Comparison of ENCODE assay signal across 8 cellular contexts in genomic region chr3:136994772-136995516, GRCh38. TPM values are rescaled to one million over a fixed set of nuclear protein-coding genes. Genes with fewer than 3 reads are reported as not detected.
DNase-seq lines count a peak whose midpoint lies in the region; ATAC-seq and TF ChIP-seq lines count a peak whose summit lies in the region.

No MANE protein-coding gene starts in this region.

- ATAC-seq in activated T-cell treated with anti-CD3 and anti-CD28 coated beads, Interleukin-2, amount 50 U/mL, for 72 hours (replicated peaks in 1 of 2), result peak; percentile 39 to 70
- ATAC-seq in CD4-positive, alpha-beta T cell (ENCODE audit: poor library complexity), result no peak

- no peak for TF ChIP-seq CTCF in thyroid gland (IDR thresholded peaks at IDR 0.05)
- no peak for TF ChIP-seq CTCF in CD4-positive, alpha-beta T cell (IDR thresholded peaks at IDR 0.05)

- intact Hi-C loops in thyroid gland (cut with DNase I), result no loop called here
- intact Hi-C loops in CD4-positive, alpha-beta T cell (cut with DNase I, micrococcal nuclease), result no loop called here

- H3K4me3 ChIP-seq in thyroid gland (replicated peaks in 1 of 3), result no peak overlapping the region

- peaks cover 14 to 24% of the 10 kb centered on the region in 2 donors for H3K4me1 ChIP-seq in thyroid gland

- H3K4me3 Mint-ChIP-seq in activated T-cell treated with anti-CD3 and anti-CD28 coated beads, Interleukin-2, amount 50 U/mL, for 72 hours, result no peak overlapping the region
- H3K4me3 Mint-ChIP-seq in CD4-positive, alpha-beta T cell, result no peak overlapping the region

- no peaks in the 10 kb centered on the region for H3K9me3 ChIP-seq in thyroid gland
- H3K9me3 ChIP-seq in CD4-positive, alpha-beta T cell (ENCODE audit: control insufficient read depth, low read length), result no peaks in the 10 kb centered on the region

- H3K36me3 ChIP-seq in thyroid gland, result no peaks in the 10 kb centered on the region

- no peak for TF ChIP-seq POLR2A in thyroid gland (IDR thresholded peaks at IDR 0.05)

- peaks cover 11% of the 10 kb centered on the region for H3K4me1 Mint-ChIP-seq in activated T-cell treated with anti-CD3 and anti-CD28 coated beads, Interleukin-2, amount 50 U/mL, for 72 hours (ENCODE audit: low read depth)
- peaks cover 10% of the 10 kb centered on the region for H3K4me1 Mint-ChIP-seq in CD4-positive, alpha-beta T cell (ENCODE audit: low read depth)

- no peaks in the 10 kb centered on the region for H3K27me3 Mint-ChIP-seq in activated T-cell treated with anti-CD3 and anti-CD28 coated beads, Interleukin-2, amount 50 U/mL, for 72 hours (ENCODE audit: low read depth)
- H3K27me3 Mint-ChIP-seq in CD4-positive, alpha-beta T cell, result no peaks in the 10 kb centered on the region

- H3K27ac Mint-ChIP-seq in activated T-cell treated with anti-CD3 and anti-CD28 coated beads, Interleukin-2, amount 50 U/mL, for 72 hours, result peak overlapping the region; percentile 15
- no peak overlapping the region for H3K27ac Mint-ChIP-seq in CD4-positive, alpha-beta T cell

- WGBS in thyroid gland, 2 donors, result 38 to 47% methylated on average over 8 of the region's 8 CpGs

- POLR2A ChIA-PET in CD4-positive, alpha-beta T cell (lab: Charles Lee), result no interaction called here

- no peaks in the 10 kb centered on the region for H3K9me3 Mint-ChIP-seq in activated T-cell treated with anti-CD3 and anti-CD28 coated beads, Interleukin-2, amount 50 U/mL, for 72 hours
- no peaks in the 10 kb centered on the region for H3K9me3 Mint-ChIP-seq in CD4-positive, alpha-beta T cell

- H3K27ac ChIP-seq in thyroid gland, result peak overlapping the region; percentile 61 to 90 (median 82)
- no peak overlapping the region for H3K27ac ChIP-seq in CD4-positive, alpha-beta T cell (ENCODE audit: low read depth, low read length)

- CTCF ChIA-PET in CD4-positive, alpha-beta T cell (lab: Charles Lee), result no interaction called here

- H3K27me3 ChIP-seq in thyroid gland, result no peaks in the 10 kb centered on the region
- H3K27me3 ChIP-seq in CD4-positive, alpha-beta T cell (ENCODE audit: control insufficient read depth, insufficient read depth, low read length), result no peaks in the 10 kb centered on the region

- peak in 1 of 2 donors; percentile 10 for DNase-seq in activated T-cell treated with anti-CD3 and anti-CD28 coated beads, Interleukin-2, amount 50 U/mL, for 72 hours
- no peak for DNase-seq in activated T-cell treated with anti-CD3 and anti-CD28 coated beads, Interleukin-2, amount 50 U/mL, for 1 hour
- peak in 49 of 58 donors; percentile 3 to 87 (median 44) for DNase-seq in anterior cingulate cortex (lab: John Stamatoyannopoulos, UW)
- peak; percentile 7 for DNase-seq in iPS-NIHi7 (ENCODE audit: extremely low spot score)
- peak; percentile 91 for DNase-seq in thyroid gland
- no peak for DNase-seq in GDM1 (lab: John Stamatoyannopoulos, UW)
- DNase-seq in CD4-positive, alpha-beta T cell, result no peak
- no peak for DNase-seq in activated T-cell treated with anti-CD3 and anti-CD28 coated beads for 4 hours

- no peaks in the 10 kb centered on the region for H3K36me3 Mint-ChIP-seq in activated T-cell treated with anti-CD3 and anti-CD28 coated beads, Interleukin-2, amount 50 U/mL, for 72 hours (ENCODE audit: insufficient read depth in 2 of 2)
- no peaks in the 10 kb centered on the region for H3K36me3 Mint-ChIP-seq in CD4-positive, alpha-beta T cell (ENCODE audit: low read depth)

RNA-seq across cellular contexts. Expression of gene IL20RB, which starts 37.2 kb away (rescaled TPM):
- total RNA-seq in activated T-cell treated with anti-CD3 and anti-CD28 coated beads, Interleukin-2, amount 50 U/mL, for 72 hours, result 1 to 10 TPM; 1.7 to 2.0 TPM
- total RNA-seq in thyroid gland, result 1 to 10 TPM in 2 of 4 donors, under 1 TPM in 1, not detected in 1; 0.33 to 1.6 (median 1.6) TPM
- 1 to 10 TPM; 1.5 to 2.2 TPM for total RNA-seq in CD4-positive, alpha-beta T cell

Comparison
In these comparisons a context has a peak if more than half of its experiments do, and no peak if none do; other contexts are left out.
1. DNase-seq: peak in anterior cingulate cortex (49 of 58), iPS-NIHi7 (single experiment) and thyroid gland (2 of 2); none in activated T-cell treated with anti-CD3 and anti-CD28 coated beads, Interleukin-2, amount 50 U/mL, for 1 hour (single experiment), GDM1 (single experiment), CD4-positive, alpha-beta T cell (0 of 10) and activated T-cell treated with anti-CD3 and anti-CD28 coated beads for 4 hours (single experiment).